1 cellular context compared by ENCODE assay signal in genomic region chr10:69087600-69088470, GRCh38.
A peak's percentile ranks its signal among the peaks of the same experiment; 100 is the strongest.
TF ChIP-seq lines count a peak whose summit lies in the region.

TSS of gene SRGN (plus strand) at chr10:69088103. CDS start at chr10:69088158, 55 bp downstream.

TF ChIP-seq in K562, 482 proteins besides CTCF, POLR2A, EP300 and RAD21 (continued from another document and continues in another):
- TF ChIP-seq NKRF (IDR thresholded peaks at IDR 0.05; ENCODE audit: borderline replicate concordance) (no peak; the same call in 1 of the 2 replicates), POLR2AphosphoS5 (IDR thresholded peaks at IDR 0.05; ENCODE audit: control insufficient read depth, insufficient read depth, low read depth, low read length) (peak; percentile 96), SRF (CRISPR knock-in tag; IDR thresholded peaks at IDR 0.05) (no peak; a peak in 1 of 4 replicates), SAP30 (IDR thresholded peaks at IDR 0.05; ENCODE audit: borderline replicate concordance, insufficient read depth, low read depth, low read length, poor library complexity, severe bottlenecking) (peak; percentile 52), PTTG1 (tag; IDR thresholded peaks at IDR 0.05; ENCODE audit: low read depth) (no peak), ZFX (CRISPR knock-in tag; IDR thresholded peaks at IDR 0.05) (0 out of 2 replicates have a peak, but pooled peaks have one; percentile 15), NR2F6 (CRISPR knock-in tag; IDR thresholded peaks at IDR 0.05) (no peak), ZFP36 (IDR thresholded peaks at IDR 0.05; ENCODE audit: low read depth, low read length, partially characterized antibody) (no peak), PREB (CRISPR knock-in tag; IDR thresholded peaks at IDR 0.05) (no peak), MECOM (CRISPR knock-in tag; IDR thresholded peaks at IDR 0.05) (no peak), NCOR1 (IDR thresholded peaks at IDR 0.05) (no peak), BRF2 (IDR thresholded peaks at IDR 0.05; ENCODE audit: borderline replicate concordance, insufficient read depth, insufficient read length) (no peak), ZNF57 (CRISPR knock-in tag; IDR thresholded peaks at IDR 0.05) (no peak), THAP7 (CRISPR knock-in tag; IDR thresholded peaks at IDR 0.05) (no peak), USF1 (CRISPR knock-in tag; IDR thresholded peaks at IDR 0.05) (no peak), KLF13 (tag; IDR thresholded peaks at IDR 0.05; ENCODE audit: borderline replicate concordance, low read depth) (no peak), ZNF830 (CRISPR knock-in tag; IDR thresholded peaks at IDR 0.05) (no peak), MBD2 (IDR thresholded peaks at IDR 0.05; ENCODE audit: borderline replicate concordance, low read depth) (no peak), TCF7 (IDR thresholded peaks at IDR 0.05; ENCODE audit: borderline replicate concordance) (no peak), FOXJ2 (tag; IDR thresholded peaks at IDR 0.05) (0 out of 2 replicates have a peak, but pooled peaks have one; percentile 34), HEY1 (CRISPR knock-in tag; IDR thresholded peaks at IDR 0.05; ENCODE audit: borderline replicate concordance) (no peak), EWSR1 (IDR thresholded peaks at IDR 0.05; ENCODE audit: borderline replicate concordance, low read depth, partially characterized antibody) (no peak), RBM17 (IDR thresholded peaks at IDR 0.05; ENCODE audit: borderline replicate concordance, low read depth, low read length) (no peak), MTA1 (IDR thresholded peaks at IDR 0.05; ENCODE audit: borderline replicate concordance) (no peak), SAFB (IDR thresholded peaks at IDR 0.05; ENCODE audit: borderline replicate concordance, low read depth, low read length) (no peak), E2F4 (CRISPR knock-in tag; IDR thresholded peaks at IDR 0.05; ENCODE audit: low read depth) (no peak), ARID4B (CRISPR knock-in tag; IDR thresholded peaks at IDR 0.05) (no peak), ZNF717 (CRISPR knock-in tag; IDR thresholded peaks at IDR 0.05) (no peak), ERF (CRISPR knock-in tag; IDR thresholded peaks at IDR 0.05) (no peak), TCF3 (CRISPR knock-in tag; IDR thresholded peaks at IDR 0.05) (no peak), ARID3B (CRISPR knock-in tag; IDR thresholded peaks at IDR 0.05; ENCODE audit: borderline replicate concordance) (no peak), PCBP2 (IDR thresholded peaks at IDR 0.05; ENCODE audit: low read depth, low read length, poor library complexity, severe bottlenecking) (no peak), SRSF3 (IDR thresholded peaks at IDR 0.05; ENCODE audit: insufficient read depth, low read length) (no peak), ZNF592 (IDR thresholded peaks at IDR 0.05) (peak; percentile 69; the same call in 1 of the 2 replicates), ZNF324 (CRISPR knock-in tag; IDR thresholded peaks at IDR 0.05) (no peak), SIRT6 (IDR thresholded peaks at IDR 0.05; ENCODE audit: low read depth, low read length) (no peak), ZFPM2 (CRISPR knock-in tag; IDR thresholded peaks at IDR 0.05) (no peak), CBX2 (IDR thresholded peaks at IDR 0.05; ENCODE audit: insufficient read depth, low read length, poor library complexity, severe bottlenecking) (no peak), KDM5B (IDR thresholded peaks at IDR 0.05; ENCODE audit: insufficient replicate concordance, low read depth, low read length) (peak; percentile 83), THRB (CRISPR knock-in tag; conservative IDR thresholded peaks at IDR 0.05) (no peak), E2F6 (IDR thresholded peaks at IDR 0.05; ENCODE audit: borderline replicate concordance in 1 of 2, extremely low read depth in 1 of 2, insufficient read depth in 1 of 2, insufficient read length in 1 of 2, low read depth in 1 of 2, low read length in 1 of 2, poor library complexity in 1 of 2, severe bottlenecking in 1 of 2) (no peak), ZNF274 (IDR thresholded peaks at IDR 0.05; ENCODE audit: borderline replicate concordance, low read depth, low read length) (no peak), POLR2G (IDR thresholded peaks at IDR 0.05; ENCODE audit: low read depth, low read length) (peak; percentile 60)
